Comparison of ENCODE assay signal across 8 cellular contexts in the genomic region with DNA sequence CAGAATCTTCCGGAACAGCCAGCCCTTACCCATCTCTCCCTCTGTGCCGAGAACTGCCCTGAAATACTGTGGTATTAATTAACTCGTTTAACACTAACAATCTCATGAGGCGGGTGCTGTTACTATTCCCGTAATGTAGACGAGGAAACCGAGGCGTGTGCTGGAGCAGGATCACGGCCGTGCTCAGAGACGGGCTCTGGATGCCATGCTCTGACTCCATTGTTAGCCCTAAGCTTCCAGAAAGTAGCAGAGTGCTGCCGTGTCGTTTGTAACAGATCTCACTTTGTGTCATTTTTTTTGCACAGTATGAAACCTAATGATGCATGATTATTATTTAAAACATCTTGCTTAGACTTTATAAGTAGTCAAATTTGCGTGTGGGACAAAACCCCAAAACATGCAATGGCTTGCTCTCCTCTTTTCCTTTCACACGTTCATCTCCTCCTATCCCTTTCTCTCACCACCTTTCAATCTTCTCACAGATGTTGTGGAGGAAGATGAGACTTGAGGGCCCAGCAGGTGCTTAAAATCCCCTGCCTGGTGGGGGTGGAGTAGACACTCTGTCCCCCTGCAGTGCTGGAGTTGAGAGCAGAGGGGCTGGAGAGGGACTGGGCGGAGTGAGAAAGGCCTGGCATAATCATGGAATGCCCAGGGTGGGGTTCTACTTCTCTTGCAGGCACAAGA. TPM values are rescaled to one million over a fixed set of nuclear protein-coding genes. Genes with fewer than 3 reads are reported as not detected.
A peak's percentile ranks its signal among the peaks of the same experiment; 100 is the strongest.
DNase-seq lines count a peak whose midpoint lies in the region; ATAC-seq and TF ChIP-seq lines count a peak whose summit lies in the region.

No MANE protein-coding gene starts in this region.

- no peak overlapping the region for H3K27ac ChIP-seq in psoas muscle

- no peaks in the 10 kb centered on the region for H3K27me3 Mint-ChIP-seq in T-cell

- H3K4me1 Mint-ChIP-seq in T-cell, result peaks cover 40 to 46% (median 41%) of the 10 kb centered on the region in 3 donors

- peaks cover 30% of the 10 kb centered on the region for H3K36me3 Mint-ChIP-seq in T-cell

- no peaks in the 10 kb centered on the region for H3K9me3 Mint-ChIP-seq in T-cell

- POLR2A ChIA-PET in T-cell (lab: Charles Lee), result interaction anchor here (0.6 to 0.7 kb wide), 2 partner anchors 95 to 517 kb away, joined by 3 to 4 read pairs; no protein-coding TSS in a partner anchor

- ATAC-seq in GM18867 (IDR thresholded peaks at IDR 0.05; ENCODE audit: unreplicated experiment) (peak; percentile 25), HG03025 (IDR thresholded peaks at IDR 0.05; ENCODE audit: low FRiP score, unreplicated experiment) (peak; percentile 19), T-cell (replicated peaks in 1 of 4) (peak in 3 of 4 experiments; percentile 29 to 54 (median 43)), psoas muscle (peak in 3 of 4 donors; percentile 12 to 39 (median 23))

- intact Hi-C loops in psoas muscle (cut with DNase I), result no loop called here

- no peaks in the 10 kb centered on the region for H3K9me3 ChIP-seq in psoas muscle

- no peaks in the 10 kb centered on the region for H3K4me1 ChIP-seq in psoas muscle

- TF ChIP-seq CTCF in fibroblast of villous mesenchyme (IDR thresholded peaks at IDR 0.05; ENCODE audit: insufficient read depth, low read depth, low read length), result no peak
- no peak for TF ChIP-seq CTCF in psoas muscle (IDR thresholded peaks at IDR 0.05)

- H3K4me3 ChIP-seq in fibroblast of villous mesenchyme (ENCODE audit: low read depth, low read length), result peak overlapping the region; percentile 51
- H3K4me3 ChIP-seq in psoas muscle, result peak overlapping the region; percentile 78

- 26 to 29% (median 28%) methylated on average over 16 of the region's 16 CpGs for WGBS in psoas muscle, 3 donors

- peaks cover 0 to 5% (median 3%) of the 10 kb centered on the region in 3 donors for H3K27me3 ChIP-seq in psoas muscle (ENCODE audit: insufficient read depth in 3 of 3, low read length in 2 of 3)

- DNase-seq in T-cell (peak in 6 of 34 experiments; percentile 2 to 25 (median 8)), fibroblast of villous mesenchyme (ENCODE audit: low read depth) (no peak), psoas muscle (no peak), SK-N-DZ (ENCODE audit: low spot score) (no peak), T-helper 9 cell (no peak), hepatic stellate cell (ENCODE audit: low spot score) (no peak)

- peak overlapping the region; percentile 93 to 98 (median 96) for H3K4me3 Mint-ChIP-seq in T-cell

- H3K36me3 ChIP-seq in psoas muscle (ENCODE audit: insufficient read depth in 1 of 2, low read depth in 1 of 2), result peaks cover 0 to 3% of the 10 kb centered on the region in 2 donors

- peak overlapping the region; percentile 98 to 99 for H3K27ac Mint-ChIP-seq in T-cell

- CTCF ChIA-PET in T-cell (lab: Charles Lee), result interaction anchor here in 1 of 2 donors (0.5 kb wide), 1 partner anchor 34 kb away, joined by 5 read pairs; no protein-coding TSS in a partner anchor

RNA-seq across cellular contexts. Expression of gene ACTR3C, which starts 0.5 kb away (rescaled TPM):
- total RNA-seq in T-cell (10 to 100 TPM in 4 of 5 donors, 1 to 10 TPM in 1; 9.2 to 14.6 (median 12.4) TPM), fibroblast of villous mesenchyme (7.4 and 13.4 TPM in 2 replicates), psoas muscle (1 to 10 TPM in 3 of 4 donors, under 1 TPM in 1; 0.71 to 3.3 (median 3.0) TPM)
- 1 to 10 TPM; 1.3 to 3.7 (median 1.4) TPM for polyA plus RNA-seq in psoas muscle
- 3.4 TPM in 1 of 2 replicates, not detected in the other for polyA plus RNA-seq in SK-N-DZ (2014; cell fraction: cytosol; rRNA removed)
- polyA plus RNA-seq in SK-N-DZ (2014; cell fraction: nucleus; rRNA removed), result 0.26 and 1.4 TPM in 2 replicates

RNA-seq across cellular contexts. Expression of gene LRRC61, which starts 0.7 kb away (rescaled TPM):
- total RNA-seq in T-cell (10 to 100 TPM in 4 of 5 donors, 1 to 10 TPM in 1; 8.8 to 21.4 (median 16.6) TPM), fibroblast of villous mesenchyme (6.8 and 13.0 TPM in 2 replicates), psoas muscle (1 to 10 TPM in 3 of 4 donors, under 1 TPM in 1; 0.88 to 4.4 (median 2.6) TPM)
- polyA plus RNA-seq in psoas muscle, result 1 to 10 TPM; 2.0 to 3.8 (median 3.3) TPM
- 87.8 and 98.1 TPM in 2 replicates for polyA plus RNA-seq in SK-N-DZ (2014; cell fraction: cytosol; rRNA removed)
- 56.6 and 67.9 TPM in 2 replicates for polyA plus RNA-seq in SK-N-DZ (2014; cell fraction: nucleus; rRNA removed)

RNA-seq across cellular contexts. Expression of gene RARRES2, which starts 17.6 kb away (rescaled TPM):
- total RNA-seq in T-cell (1 to 10 TPM in 3 of 5 donors, not detected in 2; 2.7 to 3.2 (median 2.7) TPM), fibroblast of villous mesenchyme (139 and 185 TPM in 2 replicates), psoas muscle (10 to 100 TPM in 2 of 4 donors, 1 to 10 TPM in 2; 4.1 to 17.9 (median 8.7) TPM)
- polyA plus RNA-seq in psoas muscle, result 1 to 10 TPM; 6.3 to 7.7 (median 7.3) TPM
- 46.2 and 52.4 TPM in 2 replicates for polyA plus RNA-seq in SK-N-DZ (2014; cell fraction: cytosol; rRNA removed)
- polyA plus RNA-seq in SK-N-DZ (2014; cell fraction: nucleus; rRNA removed), result 69.4 and 86.4 TPM in 2 replicates

RNA-seq across cellular contexts. Expression of gene REPIN1, which starts 44.8 kb away (rescaled TPM):
- total RNA-seq in T-cell, result 100 to 1,000 TPM in 3 of 5 donors, 10 to 100 TPM in 2; 64.0 to 110 (median 101) TPM
- total RNA-seq in fibroblast of villous mesenchyme, result 96.0 and 98.4 TPM in 2 replicates
- 100 to 1,000 TPM; 112 to 212 (median 137) TPM for total RNA-seq in psoas muscle
- 100 to 1,000 TPM in 1 of 3 donors, 10 to 100 TPM in 2; 80.2 to 133 (median 83.2) TPM for polyA plus RNA-seq in psoas muscle
- 153 and 165 TPM in 2 replicates for polyA plus RNA-seq in SK-N-DZ (2014; cell fraction: cytosol; rRNA removed)
- 147 and 176 TPM in 2 replicates for polyA plus RNA-seq in SK-N-DZ (2014; cell fraction: nucleus; rRNA removed)

RNA-seq across cellular contexts. Expression of gene ZNF775, which starts 55.3 kb away (rescaled TPM):
- 1 to 10 TPM; 1.9 to 8.6 (median 6.3) TPM for total RNA-seq in T-cell
- 3.0 and 5.2 TPM in 2 replicates for total RNA-seq in fibroblast of villous mesenchyme
- total RNA-seq in psoas muscle, result 1 to 10 TPM; 1.6 to 3.2 (median 2.8) TPM
- 1 to 10 TPM; 2.6 to 3.8 (median 3.7) TPM for polyA plus RNA-seq in psoas muscle
- polyA plus RNA-seq in SK-N-DZ (2014; cell fraction: cytosol; rRNA removed), result 16.4 and 25.1 TPM in 2 replicates
- polyA plus RNA-seq in SK-N-DZ (2014; cell fraction: nucleus; rRNA removed), result 18.4 and 21.0 TPM in 2 replicates
